Comparison of ENCODE assay signal across 23 cellular contexts in the genomic region with DNA sequence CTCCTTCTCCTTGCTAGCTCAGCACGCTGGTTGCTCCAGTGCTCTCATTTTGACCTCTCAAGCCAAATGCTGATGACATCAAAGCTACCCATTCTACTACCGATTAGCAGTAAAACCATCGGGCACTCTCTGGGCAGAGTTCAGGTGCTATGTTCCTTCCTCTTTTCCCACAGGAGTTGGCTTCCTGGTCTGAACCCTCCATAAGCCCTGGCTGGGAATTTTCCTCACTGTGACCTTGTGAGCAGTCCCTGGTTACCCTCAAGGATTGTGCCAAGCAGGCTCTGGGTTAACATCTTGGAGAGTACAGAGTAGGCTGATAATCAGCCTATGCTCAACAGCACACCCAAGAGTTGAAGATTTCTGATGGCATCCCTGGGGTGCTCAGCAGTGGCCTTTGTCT.
"Had no signal": no experiment of that assay in that cellular context is flagged by ENCODE, and none has a peak within 500 bp of the region (broad histone marks: within the 10 kb centered on the region; RNA-seq: fewer than 3 reads in every experiment).

No MANE protein-coding gene starts in this region.

- H2AFZ ChIP-seq: hepatocyte had no signal

- ATAC-seq: foreskin keratinocyte, gastroesophageal sphincter, heart left ventricle, left lung, left ventricle myocardium superior, lower lobe of right lung had no signal

- H3K4me3 Mint-ChIP-seq: immature natural killer cell had no signal

- H3K27ac ChIP-seq: coronary artery, dorsolateral prefrontal cortex, esophagus muscularis mucosa, foreskin keratinocyte, gastroesophageal sphincter, heart left ventricle, hepatocyte, left lung, lower lobe of right lung had no signal

- H3K4me2 ChIP-seq: hepatocyte had no signal

- H3K4me1 ChIP-seq: esophagus muscularis mucosa, foreskin keratinocyte, gastroesophageal sphincter, heart left ventricle, left lung, lower lobe of right lung had no signal

- H3K36me3 ChIP-seq: esophagus muscularis mucosa, gastroesophageal sphincter, heart left ventricle, left lung, lower lobe of right lung had no signal

- H3K27ac Mint-ChIP-seq: immature natural killer cell had no signal

- H3K27me3 ChIP-seq: dorsolateral prefrontal cortex, esophagus muscularis mucosa, foreskin keratinocyte, gastroesophageal sphincter, heart left ventricle, hepatocyte, left lung had no signal

- H3K4me3 ChIP-seq: coronary artery, dorsolateral prefrontal cortex, esophagus muscularis mucosa, gastroesophageal sphincter, heart left ventricle, hepatocyte, left lung, lower lobe of right lung had no signal

- H3K4me1 Mint-ChIP-seq: immature natural killer cell had no signal

- FAIRE-seq: colon, endothelial cell of umbilical vein, frontal cortex, kidney had no signal

- H3K79me2 ChIP-seq: hepatocyte had no signal

- DNase-seq: dermis blood vessel endothelial cell; dorsolateral prefrontal cortex; effector CD4-positive, alpha-beta T cell; effector memory CD4-positive, alpha-beta T cell; foreskin keratinocyte; heart left ventricle; hypothalamus; immature natural killer cell; islet precursor cell; kidney; kidney glomerular epithelial cell; left lung; left ventricle myocardium superior; lower lobe of right lung; mesenchymal stem cell; midbrain had no signal

- H3K36me3 Mint-ChIP-seq: immature natural killer cell had no signal

- H3K9me3 ChIP-seq: esophagus muscularis mucosa, gastroesophageal sphincter, heart left ventricle, left lung, lower lobe of right lung had no signal
